1 cellular context compared by ENCODE assay signal in genomic region chr2:12665334-12665733, GRCh38.
A peak's percentile ranks its signal among the peaks of the same experiment; 100 is the strongest.
TF ChIP-seq lines count a peak whose summit lies in the region.

No MANE protein-coding gene starts in this region.

TF ChIP-seq in endothelial cell of umbilical vein, 7 proteins besides CTCF, POLR2A, EP300 and RAD21:
- TF ChIP-seq JUN (IDR thresholded peaks at IDR 0.05; ENCODE audit: borderline replicate concordance, insufficient read depth, insufficient read length, low read depth) (peak; percentile 64), EZH2 (IDR thresholded peaks at IDR 0.05; ENCODE audit: borderline replicate concordance, low read depth, low read length, severe bottlenecking) (no peak), POLR2AphosphoS5 (IDR thresholded peaks at IDR 0.05; ENCODE audit: insufficient read depth, low read depth, low read length) (peak; percentile 85), GATA2 (IDR thresholded peaks at IDR 0.05; ENCODE audit: insufficient read depth, insufficient read length, low read depth, low read length) (peak; percentile 35), MAX (IDR thresholded peaks at IDR 0.05; ENCODE audit: insufficient read depth, insufficient read length) (no peak), FOS (IDR thresholded peaks at IDR 0.05; ENCODE audit: borderline replicate concordance, insufficient read depth, low read length) (peak; percentile 12), MYC (IDR thresholded peaks at IDR 0.05; ENCODE audit: low read depth, low read length) (no peak)
